18 cellular contexts compared by ENCODE assay signal in genomic region chr13:109740121-109740520, GRCh38.
"Had no signal": no experiment of that assay in that cellular context is flagged by ENCODE, and none has a peak within 500 bp of the region (broad histone marks: within the 10 kb centered on the region; RNA-seq: fewer than 3 reads in every experiment).

No MANE protein-coding gene starts in this region.

- H3K4me3 Mint-ChIP-seq: activated B cell treated with CpG ODN at 0.5 μM for 24 hours; activated CD4-positive, alpha-beta T cell treated with anti-CD3 and anti-CD28 coated beads for 36 hours; activated naive CD8-positive, alpha-beta T cell; activated T-cell treated with anti-CD3 and anti-CD28 coated beads, Interleukin-2, amount 50 U/mL, for 4 hours; mesothelial cell of epicardium; natural killer cell treated with Interleukin-12 subunit alpha and Interleukin-12 subunit beta and Interleukin-15 and Interleukin-18, amount 100 ng/mL, for 72 hours; stimulated activated naive CD8-positive, alpha-beta T cell treated with anti-CD3 and anti-CD28 coated beads, Interleukin-15, Interleukin-2, amounts not matched to agents 100 ng/mL and 50 ng/mL, for 24 hours had no signal

- ATAC-seq: activated CD4-positive, alpha-beta T cell treated with anti-CD3 and anti-CD28 coated beads for 36 hours; activated T-cell treated with anti-CD3 and anti-CD28 coated beads, Interleukin-2, amount 50 U/mL, for 4 hours; left lung; psoas muscle; upper lobe of right lung had no signal

- H3K36me3 Mint-ChIP-seq: mesothelial cell of epicardium; natural killer cell treated with Interleukin-12 subunit alpha and Interleukin-12 subunit beta and Interleukin-15 and Interleukin-18, amount 100 ng/mL, for 72 hours had no signal

- H3K27me3 Mint-ChIP-seq: activated CD4-positive, alpha-beta T cell treated with anti-CD3 and anti-CD28 coated beads for 36 hours; activated naive CD8-positive, alpha-beta T cell; stimulated activated naive CD8-positive, alpha-beta T cell treated with anti-CD3 and anti-CD28 coated beads, Interleukin-15, Interleukin-2, amounts not matched to agents 100 ng/mL and 50 ng/mL, for 24 hours had no signal

- H3K9me3 Mint-ChIP-seq: activated B cell treated with CpG ODN at 0.5 μM for 24 hours; activated T-cell treated with anti-CD3 and anti-CD28 coated beads, Interleukin-2, amount 50 U/mL, for 4 hours; activated T-helper 2 cell treated with anti-CD3 and anti-CD28 coated beads, Interferon-gamma antibody, Interleukin-2, Interleukin-4, amounts not matched to agents 10 μg/mL and 5 μg/mL and 100 μg/mL, durations not matched to agents 14 hours and 24 hours and 36 hours; mesothelial cell of epicardium; natural killer cell treated with Interleukin-12 subunit alpha and Interleukin-12 subunit beta and Interleukin-15 and Interleukin-18, amount 100 ng/mL, for 72 hours; stimulated activated naive CD8-positive, alpha-beta T cell treated with anti-CD3 and anti-CD28 coated beads, Interleukin-15, Interleukin-2, amounts not matched to agents 100 ng/mL and 50 ng/mL, for 24 hours had no signal

- DNase-seq: activated B cell treated with CpG ODN at 0.5 μM for 24 hours; activated CD4-positive, alpha-beta T cell treated with anti-CD3 and anti-CD28 coated beads for 36 hours; activated CD4-positive, alpha-beta T cell treated with anti-CD3 and anti-CD28 coated beads, Interleukin-2, amount 50 U/mL, for 48 hours; activated CD8-positive, alpha-beta memory T cell treated with anti-CD3 and anti-CD28 coated beads, Interleukin-2, amount 50 U/mL, for 48 hours; activated naive CD4-positive, alpha-beta T cell; activated T-cell treated with anti-CD3 and anti-CD28 coated beads, Interleukin-2, amount 50 U/mL, for 4 hours; central memory CD4-positive, alpha-beta T cell; left lung; ovary; psoas muscle; stimulated activated CD4-positive, alpha-beta T cell treated with anti-CD3 and anti-CD28 coated beads, Interleukin-4, amount 100 ng/mL, for 4 hours; T-helper 1 cell; upper lobe of right lung had no signal

- H3K27ac Mint-ChIP-seq: activated B cell treated with CpG ODN at 0.5 μM for 24 hours; activated CD4-positive, alpha-beta T cell treated with anti-CD3 and anti-CD28 coated beads for 36 hours; activated naive CD8-positive, alpha-beta T cell; activated T-helper 2 cell treated with anti-CD3 and anti-CD28 coated beads, Interferon-gamma antibody, Interleukin-2, Interleukin-4, amounts not matched to agents 10 μg/mL and 5 μg/mL and 100 μg/mL, durations not matched to agents 14 hours and 24 hours and 36 hours; mesothelial cell of epicardium; natural killer cell treated with Interleukin-12 subunit alpha and Interleukin-12 subunit beta and Interleukin-15 and Interleukin-18, amount 100 ng/mL, for 72 hours; stimulated activated naive CD8-positive, alpha-beta T cell treated with anti-CD3 and anti-CD28 coated beads, Interleukin-15, Interleukin-2, amounts not matched to agents 100 ng/mL and 50 ng/mL, for 24 hours had no signal

- H3K4me1 Mint-ChIP-seq: activated B cell treated with CpG ODN at 0.5 μM for 24 hours had no signal
